Comparison of ENCODE assay signal across 16 cellular contexts in the genomic region with DNA sequence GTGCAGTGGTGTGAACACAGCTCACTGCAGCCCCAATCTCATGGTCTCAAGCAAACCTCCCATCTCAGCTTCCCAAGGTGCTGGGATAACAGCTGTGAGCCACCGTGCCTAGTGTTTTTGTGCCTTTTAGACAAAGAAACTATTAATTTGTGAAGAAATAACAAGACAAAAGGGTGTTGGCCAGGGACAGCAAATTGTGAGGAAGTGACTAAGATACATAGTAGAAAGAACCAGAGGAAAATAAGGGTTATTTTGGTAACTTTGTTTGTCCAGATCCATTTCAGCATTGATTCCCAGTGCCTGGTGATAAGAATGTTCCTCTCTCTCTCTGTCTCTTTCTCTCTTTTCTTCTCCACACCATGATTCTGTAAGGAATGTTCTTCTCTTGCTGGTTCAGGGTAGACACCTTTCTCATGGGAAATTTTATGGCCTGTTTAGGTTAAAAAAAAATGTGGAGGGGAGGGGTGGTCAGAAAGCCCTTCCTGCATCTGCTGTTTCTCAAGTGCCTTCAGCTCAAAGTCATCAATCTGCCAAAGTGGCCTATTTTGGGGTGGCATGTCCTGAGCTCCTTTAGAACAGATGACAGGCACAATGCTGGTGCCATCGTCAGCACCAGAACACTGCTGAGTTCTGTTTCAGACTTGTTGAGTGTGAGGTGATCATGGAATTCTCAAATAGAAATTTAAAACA.
A peak's percentile ranks its signal among the peaks of the same experiment; 100 is the strongest.
DNase-seq lines count a peak whose midpoint lies in the region; ATAC-seq and TF ChIP-seq lines count a peak whose summit lies in the region.
"Had no signal": no experiment of that assay in that cellular context is flagged by ENCODE, and none has a peak within 500 bp of the region (broad histone marks: within the 10 kb centered on the region; RNA-seq: fewer than 3 reads in every experiment).

No MANE protein-coding gene starts in this region.

- peaks cover 46% of the 10 kb centered on the region for H3K4me1 ChIP-seq in mesodermal cell (ENCODE audit: control insufficient read depth, insufficient read depth, low read length, poor library complexity, severe bottlenecking)

- peak overlapping the region; percentile 85 for H3K27ac ChIP-seq in mesodermal cell (ENCODE audit: low read depth, low read length, severe bottlenecking)
- H3K27ac ChIP-seq: esophagus squamous epithelium, KMS-11 had no signal

- no peak for ATAC-seq in esophagus mucosa
- no peak for ATAC-seq in GM21528 (IDR thresholded peaks at IDR 0.05; ENCODE audit: low FRiP score, unreplicated experiment)
- no peak for ATAC-seq in GM18511 (IDR thresholded peaks at IDR 0.05; ENCODE audit: unreplicated experiment)

- TF ChIP-seq CTCF in epithelial cell of esophagus (IDR thresholded peaks at IDR 0.05; ENCODE audit: insufficient read depth, low read depth, low read length, missing control alignments), result no peak

- WGBS in mesodermal cell (ENCODE audit: insufficient coverage in 2 of 2), 2 experiments, result 100% methylated on average over 2 of the region's 2 CpGs; no CpG with 5 or more reads in 1 of the 2 experiments

- no peaks in the 10 kb centered on the region for H3K9me3 ChIP-seq in mesodermal cell (ENCODE audit: control insufficient read depth, low read length)
- H3K9me3 ChIP-seq: esophagus squamous epithelium had no signal

- DNase-seq in AG20443 (ENCODE audit: low spot score) (peak; percentile 34), LHCN-M2 (ENCODE audit: low read depth) (peak; percentile 56), epithelial cell of esophagus (ENCODE audit: low read depth) (peak; percentile 26), dedifferentiated amniotic fluid mesenchymal stem cell (ENCODE audit: extremely low spot score) (no peak)
- DNase-seq: activated CD4-positive, alpha-beta T cell treated with anti-CD3 and anti-CD28 coated beads, Interleukin-2, amount 50 U/mL, for 1 hour; esophagus squamous epithelium; H7; NCI-H1694 treated with DMSO at 0.1 percent for 48 hours; NCI-H526 treated with DMSO at 0.1 percent for 48 hours; T-helper 9 cell had no signal

- no peaks in the 10 kb centered on the region for H3K36me3 ChIP-seq in mesodermal cell (ENCODE audit: control insufficient read depth, insufficient read depth, low read length)
- H3K36me3 ChIP-seq: esophagus squamous epithelium had no signal

- no peak overlapping the region for H3K4me3 ChIP-seq in epithelial cell of esophagus (ENCODE audit: low read length)
- no peak overlapping the region for H3K4me3 ChIP-seq in mesodermal cell (ENCODE audit: extremely low read depth, insufficient read depth, low read length, poor library complexity, severe bottlenecking)
- H3K4me3 ChIP-seq: esophagus squamous epithelium, lung had no signal
